2 cellular contexts compared by ENCODE assay signal in genomic region chr17:15918261-15918660, GRCh38.
TF ChIP-seq lines count a peak whose summit lies in the region.

No MANE protein-coding gene starts in this region.

TF ChIP-seq in A549, 52 proteins besides CTCF, POLR2A, EP300 and RAD21 (continued from another document):
- TF ChIP-seq RCOR1 (IDR thresholded peaks at IDR 0.05; ENCODE audit: low read depth, low read length), result no peak
- no peak for TF ChIP-seq RNF2 (IDR thresholded peaks at IDR 0.05; ENCODE audit: borderline replicate concordance, low read depth)
- no peak for TF ChIP-seq PBX3 (IDR thresholded peaks at IDR 0.05)
- TF ChIP-seq MAZ (IDR thresholded peaks at IDR 0.05; ENCODE audit: borderline replicate concordance, low read depth, low read length), result no peak
- TF ChIP-seq CHD2 (IDR thresholded peaks at IDR 0.05; ENCODE audit: low read length, partially characterized antibody), result no peak
- no peak for TF ChIP-seq CEBPB (IDR thresholded peaks at IDR 0.05)

TF ChIP-seq in WTC11, 78 proteins besides CTCF, POLR2A, EP300 and RAD21 (continued from another document):
- TF ChIP-seq ARID4B (CRISPR knock-in tag; IDR thresholded peaks at IDR 0.05; ENCODE audit: borderline replicate concordance), result no peak
- no peak for TF ChIP-seq TCF7 (CRISPR knock-in tag; IDR thresholded peaks at IDR 0.05; ENCODE audit: low read depth)
- no peak for TF ChIP-seq TEAD4 (CRISPR knock-in tag; IDR thresholded peaks at IDR 0.05)
- TF ChIP-seq ZNF232 (CRISPR knock-in tag; IDR thresholded peaks at IDR 0.05), result no peak
- no peak for TF ChIP-seq ATF1 (CRISPR knock-in tag; IDR thresholded peaks at IDR 0.05)
TF ChIP-seq in WTC11: peak in this region for 0.
